In the genomic region with DNA sequence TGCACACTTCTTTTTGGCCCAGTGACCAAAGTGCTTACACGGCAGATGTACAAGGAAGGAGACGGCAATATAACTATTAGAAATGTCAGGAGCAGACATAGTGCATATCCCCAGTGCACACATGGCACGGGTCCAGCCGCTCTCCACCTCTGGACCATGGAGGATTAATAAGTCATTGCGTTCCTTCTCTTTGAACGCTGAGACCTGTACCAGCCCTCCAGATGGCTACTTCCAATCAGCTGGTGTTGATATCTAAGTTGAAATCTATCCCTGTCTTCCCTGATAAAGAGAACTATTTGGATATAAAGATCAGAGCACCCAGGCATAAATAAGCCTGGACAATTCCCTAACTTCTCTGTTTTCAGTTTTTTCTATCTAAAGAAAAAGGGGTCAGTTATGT, we compare ENCODE assay signal across 19 cellular contexts.
"Had no signal": no experiment of that assay in that cellular context is flagged by ENCODE, and none has a peak within 500 bp of the region (broad histone marks: within the 10 kb centered on the region; RNA-seq: fewer than 3 reads in every experiment).

No MANE protein-coding gene starts in this region.

- H3K9me3 ChIP-seq: esophagus muscularis mucosa, gastrocnemius medialis, heart right ventricle, neutrophil, psoas muscle, right lobe of liver, transverse colon had no signal

- H3K4me3 ChIP-seq: esophagus muscularis mucosa, gastrocnemius medialis, heart right ventricle, psoas muscle, right lobe of liver, transverse colon had no signal

- DNase-seq: effector memory CD8-positive, alpha-beta T cell; gastrocnemius medialis; heart right ventricle; hypothalamus; islet precursor cell; mammary epithelial cell; naive thymus-derived CD8-positive, alpha-beta T cell; psoas muscle; retina; right lobe of liver; stimulated activated CD4-positive, alpha-beta T cell treated with anti-CD3 and anti-CD28 coated beads, Interleukin-4, amount 100 ng/mL, for 1 hour; stimulated activated CD8-positive, alpha-beta memory T cell treated with anti-CD3 and anti-CD28 coated beads, Interleukin-4, amount 100 ng/mL, for 48 hours; stimulated activated naive CD8-positive, alpha-beta T cell treated with anti-CD3 and anti-CD28 coated beads, Interleukin-15, Interleukin-2, amounts not matched to agents 100 U/mL and 50 U/mL, for 24 hours; transverse colon had no signal

- H3K27me3 ChIP-seq: gastrocnemius medialis, heart right ventricle, right lobe of liver, transverse colon had no signal

- H3K27ac ChIP-seq: epithelial cell of prostate, esophagus muscularis mucosa, gastrocnemius medialis, heart right ventricle, neutrophil, psoas muscle, right lobe of liver, transverse colon had no signal

- H3K36me3 ChIP-seq: esophagus muscularis mucosa, gastrocnemius medialis, heart right ventricle, neutrophil, right lobe of liver, transverse colon had no signal

- ATAC-seq: effector memory CD8-positive, alpha-beta T cell; gastrocnemius medialis; heart right ventricle; left lobe of liver; naive thymus-derived CD8-positive, alpha-beta T cell; psoas muscle; right lobe of liver; stimulated activated effector memory CD8-positive, alpha-beta T cell treated with anti-CD3 and anti-CD28 coated beads, Interleukin-12 subunit alpha, Interleukin-12 subunit beta, amount 100 ng/mL, for 72 hours; stimulated activated naive CD8-positive, alpha-beta T cell treated with anti-CD3 and anti-CD28 coated beads, Interleukin-15, Interleukin-2, amounts not matched to agents 100 U/mL and 50 U/mL, for 24 hours had no signal
